ENCODE assay signal across 10 cellular contexts in the genomic region with DNA sequence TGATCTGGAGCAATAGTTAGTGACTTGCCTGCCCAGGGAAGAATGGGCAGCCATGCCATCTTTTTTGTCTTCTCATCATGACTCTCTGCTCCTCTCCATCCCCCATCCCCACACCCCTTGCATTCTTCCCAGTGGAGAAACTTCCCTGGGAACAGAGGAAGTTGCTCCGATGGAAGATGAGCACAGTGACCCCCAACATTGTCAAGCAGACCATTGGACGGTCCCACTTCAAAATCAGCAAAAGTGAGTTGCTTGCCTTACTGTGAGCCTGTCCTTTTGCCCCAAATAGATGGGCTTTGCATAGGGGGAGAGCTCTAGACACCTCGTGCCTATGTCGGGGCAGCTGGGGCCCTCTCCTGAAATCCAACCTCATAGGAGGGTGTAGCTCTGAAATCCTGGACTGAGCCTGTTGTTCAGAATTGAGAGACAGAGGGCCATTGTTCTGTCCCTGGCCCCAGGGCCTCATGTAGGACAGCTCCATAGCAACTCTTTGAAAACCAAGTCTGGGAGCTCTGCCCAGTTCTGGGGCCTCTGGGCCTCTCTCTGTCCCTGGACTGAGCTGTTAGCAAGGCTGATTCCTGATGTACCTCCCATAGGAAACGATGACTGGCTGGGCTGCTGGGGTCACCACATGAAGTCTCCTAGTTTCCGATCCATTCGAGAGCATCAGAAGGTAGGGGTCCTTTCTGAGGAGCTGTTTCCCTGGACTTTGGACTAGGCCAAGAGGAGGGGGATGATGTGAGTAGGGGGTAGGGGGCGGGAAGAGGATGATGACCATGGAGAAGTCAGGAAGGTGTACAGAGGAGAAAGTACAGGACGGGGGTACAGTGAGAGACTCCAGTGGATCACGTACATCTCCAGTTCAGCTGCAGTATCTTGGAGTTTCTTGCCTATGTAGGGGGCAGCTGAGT. TPM values are rescaled to one million over a fixed set of nuclear protein-coding genes. Genes with fewer than 3 reads are reported as not detected.
DNase-seq lines count a peak whose midpoint lies in the region; ATAC-seq and TF ChIP-seq lines count a peak whose summit lies in the region.
"Had no signal": no experiment of that assay in that cellular context is flagged by ENCODE, and none has a peak within 500 bp of the region (broad histone marks: within the 10 kb centered on the region; RNA-seq: fewer than 3 reads in every experiment).

No MANE protein-coding gene starts in this region.

- no peak for TF ChIP-seq CTCF in CD14-positive monocyte (IDR thresholded peaks at IDR 0.05)
- no peak for TF ChIP-seq CTCF in neutrophil (IDR thresholded peaks at IDR 0.05)
- TF ChIP-seq CTCF in OCI-LY7 (conservative IDR thresholded peaks at IDR 0.05; ENCODE audit: low read length): no peak

- intact Hi-C loops in CD14-positive monocyte (cut with micrococcal nuclease): loop anchor here in 1 of 2 donors (5.0 kb wide), 2 partner anchors 36 to 76 kb away; partner anchors contain the start of gene CYP27A1
- intact Hi-C loops in OCI-LY7 (cut with micrococcal nuclease; ENCODE audit: unreplicated experiment): no loop called here

- H3K36me3 Mint-ChIP-seq in CD14-positive monocyte: peaks cover 72 to 81% of the 10 kb centered on the region in 2 donors
- H3K36me3 Mint-ChIP-seq in activated naive CD8-positive, alpha-beta T cell treated with anti-CD3 and anti-CD28 coated beads for 36 hours: peaks cover 34% of the 10 kb centered on the region

- DNase-seq in CD14-positive monocyte (ENCODE audit: low spot score) (no peak), fibroblast of the conjunctiva (ENCODE audit: low read depth) (peak; percentile 13), KG1 (lab: John Stamatoyannopoulos, UW) (no peak), OCI-LY7 (ENCODE audit: low spot score) (no peak)
- DNase-seq in activated naive CD8-positive, alpha-beta T cell treated with anti-CD3 and anti-CD28 coated beads for 36 hours: no peak
- DNase-seq: COR-L47, NCI-H2107 had no signal

- POLR2A ChIA-PET in OCI-LY7 (lab: Charles Lee): no interaction called here

- H3K4me3 Mint-ChIP-seq in CD14-positive monocyte: peak overlapping the region in 1 of 2 donors; percentile 69
- no peak overlapping the region for H3K4me3 Mint-ChIP-seq in activated naive CD8-positive, alpha-beta T cell treated with anti-CD3 and anti-CD28 coated beads for 36 hours

- peak overlapping the region; percentile 17 to 50 for H3K4me3 ChIP-seq in neutrophil (ENCODE audit: low read depth in 1 of 2, low read length in 1 of 2)
- H3K4me3 ChIP-seq in OCI-LY7 (ENCODE audit: low read depth, low read length, poor library complexity, severe bottlenecking): no peak overlapping the region

- no peak overlapping the region for H3K4me2 ChIP-seq in OCI-LY7 (ENCODE audit: low read length)

- peaks cover 72% of the 10 kb centered on the region for H3K4me1 Mint-ChIP-seq in CD14-positive monocyte
- peaks cover 15% of the 10 kb centered on the region for H3K4me1 Mint-ChIP-seq in activated naive CD8-positive, alpha-beta T cell treated with anti-CD3 and anti-CD28 coated beads for 36 hours

- no peaks in the 10 kb centered on the region for H3K27me3 ChIP-seq in neutrophil

- H3K9me2 ChIP-seq in OCI-LY7 (ENCODE audit: insufficient read depth, low read length): no peaks in the 10 kb centered on the region

- CTCF ChIA-PET in OCI-LY7 (lab: Charles Lee; ENCODE audit: unreplicated experiment): interaction anchor here (0.6 kb wide), 1 partner anchor 1126 kb away, joined by 6 read pairs; no protein-coding TSS in a partner anchor

- H3K9me3 ChIP-seq in neutrophil (no peaks in the 10 kb centered on the region), OCI-LY7 (ENCODE audit: low read length) (no peaks in the 10 kb centered on the region)

- peaks cover 16% of the 10 kb centered on the region for H3K36me3 ChIP-seq in neutrophil
- H3K36me3 ChIP-seq in OCI-LY7 (ENCODE audit: insufficient read depth, low read length): peaks cover 95% of the 10 kb centered on the region

- no TSS peak for BruUV-seq in OCI-LY7 (replicated peaks; lab: Mats Ljungman, UMichigan)

- peak overlapping the region; percentile 96 to 100 (median 100) for H3K27ac Mint-ChIP-seq in CD14-positive monocyte
- peak overlapping the region; percentile 51 for H3K27ac Mint-ChIP-seq in activated naive CD8-positive, alpha-beta T cell treated with anti-CD3 and anti-CD28 coated beads for 36 hours

- H3K4me1 ChIP-seq in neutrophil (ENCODE audit: control insufficient read depth in 1 of 2, insufficient read depth in 1 of 2, low read depth in 1 of 2, low read length in 1 of 2) (peaks cover 74 to 77% of the 10 kb centered on the region in 2 experiments), OCI-LY7 (ENCODE audit: insufficient read depth, low read length, poor library complexity, severe bottlenecking) (no peaks in the 10 kb centered on the region)

- H2AFZ ChIP-seq in OCI-LY7 (ENCODE audit: low read length): no peak overlapping the region

- H3K9me3 Mint-ChIP-seq in CD14-positive monocyte: peaks cover 0 to 5% (median 1%) of the 10 kb centered on the region in 7 donors
- no peaks in the 10 kb centered on the region for H3K9me3 Mint-ChIP-seq in activated naive CD8-positive, alpha-beta T cell treated with anti-CD3 and anti-CD28 coated beads for 36 hours

- no peaks in the 10 kb centered on the region for H3K79me2 ChIP-seq in OCI-LY7 (ENCODE audit: insufficient read depth, low read depth, low read length)

- H3K27me3 Mint-ChIP-seq in CD14-positive monocyte (ENCODE audit: low read depth in 3 of 3): peaks cover 0 to 3% (median 2%) of the 10 kb centered on the region in 3 donors
- H3K27me3 Mint-ChIP-seq in activated naive CD8-positive, alpha-beta T cell treated with anti-CD3 and anti-CD28 coated beads for 36 hours: no peaks in the 10 kb centered on the region

- no peaks in the 10 kb centered on the region for H4K20me1 ChIP-seq in OCI-LY7 (ENCODE audit: insufficient read depth, low read length)

- no peak for ATAC-seq in HG03460 (IDR thresholded peaks at IDR 0.05; ENCODE audit: unreplicated experiment)
- ATAC-seq in GM18502 (IDR thresholded peaks at IDR 0.05; ENCODE audit: poor library complexity, unreplicated experiment): no peak

- H3K27ac ChIP-seq in neutrophil: peak overlapping the region; percentile 97
- no peak overlapping the region for H3K27ac ChIP-seq in OCI-LY7 (ENCODE audit: low read depth, low read length, poor library complexity, severe bottlenecking)

RNA-seq across cellular contexts. Expression of gene TTLL4, which starts 35.2 kb away (rescaled TPM):
- polyA plus RNA-seq in CD14-positive monocyte: 10 to 100 TPM; 13.5 to 16.3 TPM
- 10 to 100 TPM; 34.2 to 36.7 TPM for total RNA-seq in activated naive CD8-positive, alpha-beta T cell treated with anti-CD3 and anti-CD28 coated beads for 36 hours
- 27.7 and 38.2 TPM in 2 replicates for total RNA-seq in OCI-LY7 (2014; rRNA removed; shearing (Covaris generic))
- 67.1 and 68.0 TPM in 2 replicates for total RNA-seq in OCI-LY7 (2022)

RNA-seq across cellular contexts. Expression of gene CYP27A1, which starts 36.1 kb away (rescaled TPM):
- polyA plus RNA-seq in CD14-positive monocyte: 100 to 1,000 TPM; 214 to 218 TPM
- total RNA-seq in activated naive CD8-positive, alpha-beta T cell treated with anti-CD3 and anti-CD28 coated beads for 36 hours: not detected
- total RNA-seq in OCI-LY7 (2014; rRNA removed; shearing (Covaris generic)): 0.15 TPM in 1 of 2 replicates, not detected in the other
- total RNA-seq in OCI-LY7 (2022): 0.23 TPM in 1 of 2 replicates, not detected in the other
